In the genomic region with DNA sequence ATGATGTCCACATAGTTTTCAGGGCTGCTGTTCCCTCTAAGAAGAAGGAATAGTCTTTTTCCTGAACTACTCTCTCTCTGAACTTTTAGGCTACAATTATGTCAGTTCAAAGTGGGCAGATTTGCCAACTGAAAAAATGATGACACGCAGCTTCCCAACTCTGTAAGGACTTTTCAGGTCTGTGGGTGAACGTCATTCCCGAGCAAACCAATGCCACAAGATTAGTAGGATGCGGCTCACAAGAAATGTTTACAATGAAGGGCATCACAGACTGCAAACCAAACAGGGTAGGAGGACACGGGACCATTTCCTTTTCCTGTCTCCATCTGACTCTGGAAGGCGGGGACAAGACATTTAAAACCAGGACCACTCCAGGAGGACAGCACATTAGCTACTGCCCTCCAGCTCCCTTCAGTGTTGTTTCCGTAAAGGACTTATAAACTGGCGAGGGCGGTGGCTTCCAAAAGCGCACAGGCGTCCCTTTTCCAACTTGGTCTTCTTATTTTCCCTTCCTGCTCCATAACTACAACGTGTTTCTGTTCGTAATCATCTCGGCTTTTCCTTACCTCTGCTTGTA, we compare ENCODE assay signal across 1 cellular context.
TF ChIP-seq lines count a peak whose summit lies in the region.

No MANE protein-coding gene starts in this region.

TF ChIP-seq in K562, 482 proteins besides CTCF, POLR2A, EP300 and RAD21 (continued from another document and continues in another):
- peak; percentile 57 for TF ChIP-seq ZNF512 (tag; IDR thresholded peaks at IDR 0.05)
- 0 out of 2 replicates have a peak, but pooled peaks have one; percentile 39 for TF ChIP-seq HDAC6 (IDR thresholded peaks at IDR 0.05; ENCODE audit: low read depth, low read length)
- TF ChIP-seq, protein P1, sequence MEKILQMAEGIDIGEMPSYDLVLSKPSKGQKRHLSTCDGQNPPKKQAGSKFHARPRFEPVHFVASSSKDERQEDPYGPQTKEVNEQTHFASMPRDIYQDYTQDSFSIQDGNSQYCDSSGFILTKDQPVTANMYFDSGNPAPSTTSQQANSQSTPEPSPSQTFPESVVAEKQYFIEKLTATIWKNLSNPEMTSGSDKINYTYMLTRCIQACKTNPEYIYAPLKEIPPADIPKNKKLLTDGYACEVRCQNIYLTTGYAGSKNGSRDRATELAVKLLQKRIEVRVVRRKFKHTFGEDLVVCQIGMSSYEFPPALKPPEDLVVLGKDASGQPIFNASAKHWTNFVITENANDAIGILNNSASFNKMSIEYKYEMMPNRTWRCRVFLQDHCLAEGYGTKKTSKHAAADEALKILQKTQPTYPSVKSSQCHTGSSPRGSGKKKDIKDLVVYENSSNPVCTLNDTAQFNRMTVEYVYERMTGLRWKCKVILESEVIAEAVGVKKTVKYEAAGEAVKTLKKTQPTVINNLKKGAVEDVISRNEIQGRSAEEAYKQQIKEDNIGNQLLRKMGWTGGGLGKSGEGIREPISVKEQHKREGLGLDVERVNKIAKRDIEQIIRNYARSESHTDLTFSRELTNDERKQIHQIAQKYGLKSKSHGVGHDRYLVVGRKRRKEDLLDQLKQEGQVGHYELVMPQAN (IDR thresholded peaks at IDR 0.05; ENCODE audit: borderline replicate concordance), result peak; percentile 33; the same call in 1 of the 2 replicates
- no peak for TF ChIP-seq HDGF (IDR thresholded peaks at IDR 0.05)
- TF ChIP-seq COPS2 (conservative IDR thresholded peaks at IDR 0.05), result no peak
- TF ChIP-seq, protein P2, sequence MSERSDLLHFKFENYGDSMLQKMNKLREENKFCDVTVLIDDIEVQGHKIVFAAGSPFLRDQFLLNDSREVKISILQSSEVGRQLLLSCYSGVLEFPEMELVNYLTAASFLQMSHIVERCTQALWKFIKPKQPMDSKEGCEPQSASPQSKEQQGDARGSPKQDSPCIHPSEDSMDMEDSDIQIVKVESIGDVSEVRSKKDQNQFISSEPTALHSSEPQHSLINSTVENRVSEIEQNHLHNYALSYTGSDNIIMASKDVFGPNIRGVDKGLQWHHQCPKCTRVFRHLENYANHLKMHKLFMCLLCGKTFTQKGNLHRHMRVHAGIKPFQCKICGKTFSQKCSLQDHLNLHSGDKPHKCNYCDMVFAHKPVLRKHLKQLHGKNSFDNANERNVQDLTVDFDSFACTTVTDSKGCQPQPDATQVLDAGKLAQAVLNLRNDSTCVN (CRISPR knock-in tag; IDR thresholded peaks at IDR 0.05), result peak; percentile 54; the same call in 1 of the 2 replicates
- TF ChIP-seq CEBPG (CRISPR knock-in tag; IDR thresholded peaks at IDR 0.05), result peak; percentile 47; the same call in 1 of the 2 replicates
- peak in 1 of 2 experiments; percentile 1; a peak in 1 of 4 replicates for TF ChIP-seq CEBPG (tag; conservative IDR thresholded peaks at IDR 0.05 in 1 of 2, IDR thresholded peaks at IDR 0.05 in 1 of 2)
- TF ChIP-seq ARID4B (CRISPR knock-in tag; IDR thresholded peaks at IDR 0.05), result peak; percentile 60; the same call in 1 of the 2 replicates
- no peak for TF ChIP-seq NR2C1 (IDR thresholded peaks at IDR 0.05)
- TF ChIP-seq NR2C1 (tag; IDR thresholded peaks at IDR 0.05), result 0 out of 2 replicates have a peak, but pooled peaks have one; percentile 27
- peak; percentile 22; the same call in 1 of the 2 replicates for TF ChIP-seq ZSCAN29 (IDR thresholded peaks at IDR 0.05)
- 0 out of 2 replicates have a peak, but pooled peaks have one; percentile 22 for TF ChIP-seq ZKSCAN8 (CRISPR knock-in tag; IDR thresholded peaks at IDR 0.05)
- peak; percentile 70 for TF ChIP-seq SAP30 (IDR thresholded peaks at IDR 0.05; ENCODE audit: borderline replicate concordance, insufficient read depth, low read depth, low read length, poor library complexity, severe bottlenecking)
- no peak for TF ChIP-seq NR4A1 (CRISPR knock-in tag; IDR thresholded peaks at IDR 0.05)
- TF ChIP-seq NR4A1 (tag; IDR thresholded peaks at IDR 0.05), result peak; percentile 14; the same call in 1 of the 2 replicates
- TF ChIP-seq, protein P3, sequence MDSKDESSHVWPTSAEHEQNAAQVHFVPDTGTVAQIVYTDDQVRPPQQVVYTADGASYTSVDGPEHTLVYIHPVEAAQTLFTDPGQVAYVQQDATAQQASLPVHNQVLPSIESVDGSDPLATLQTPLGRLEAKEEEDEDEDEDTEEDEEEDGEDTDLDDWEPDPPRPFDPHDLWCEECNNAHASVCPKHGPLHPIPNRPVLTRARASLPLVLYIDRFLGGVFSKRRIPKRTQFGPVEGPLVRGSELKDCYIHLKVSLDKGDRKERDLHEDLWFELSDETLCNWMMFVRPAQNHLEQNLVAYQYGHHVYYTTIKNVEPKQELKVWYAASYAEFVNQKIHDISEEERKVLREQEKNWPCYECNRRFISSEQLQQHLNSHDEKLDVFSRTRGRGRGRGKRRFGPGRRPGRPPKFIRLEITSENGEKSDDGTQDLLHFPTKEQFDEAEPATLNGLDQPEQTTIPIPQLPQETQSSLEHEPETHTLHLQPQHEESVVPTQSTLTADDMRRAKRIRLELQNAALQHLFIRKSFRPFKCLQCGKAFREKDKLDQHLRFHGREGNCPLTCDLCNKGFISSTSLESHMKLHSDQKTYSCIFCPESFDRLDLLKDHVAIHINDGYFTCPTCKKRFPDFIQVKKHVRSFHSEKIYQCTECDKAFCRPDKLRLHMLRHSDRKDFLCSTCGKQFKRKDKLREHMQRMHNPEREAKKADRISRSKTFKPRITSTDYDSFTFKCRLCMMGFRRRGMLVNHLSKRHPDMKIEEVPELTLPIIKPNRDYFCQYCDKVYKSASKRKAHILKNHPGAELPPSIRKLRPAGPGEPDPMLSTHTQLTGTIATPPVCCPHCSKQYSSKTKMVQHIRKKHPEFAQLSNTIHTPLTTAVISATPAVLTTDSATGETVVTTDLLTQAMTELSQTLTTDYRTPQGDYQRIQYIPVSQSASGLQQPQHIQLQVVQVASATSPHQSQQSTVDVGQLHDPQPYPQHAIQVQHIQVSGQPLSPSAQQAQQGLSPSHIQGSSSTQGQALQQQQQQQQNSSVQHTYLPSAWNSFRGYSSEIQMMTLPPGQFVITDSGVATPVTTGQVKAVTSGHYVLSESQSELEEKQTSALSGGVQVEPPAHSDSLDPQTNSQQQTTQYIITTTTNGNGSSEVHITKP (IDR thresholded peaks at IDR 0.05; ENCODE audit: partially characterized antibody), result peak; percentile 35
- peak; percentile 28; the same call in 1 of the 2 replicates for TF ChIP-seq RAD51 (IDR thresholded peaks at IDR 0.05; ENCODE audit: borderline replicate concordance, low read depth)
- TF ChIP-seq CTBP1 (IDR thresholded peaks at IDR 0.05; ENCODE audit: borderline replicate concordance), result no peak
- peak; percentile 18; the same call in 1 of the 2 replicates for TF ChIP-seq RFX7 (CRISPR knock-in tag; IDR thresholded peaks at IDR 0.05)
- TF ChIP-seq FOXK2 (conservative IDR thresholded peaks at IDR 0.05 in 1 of 2, IDR thresholded peaks at IDR 0.05 in 1 of 2; ENCODE audit: low read depth in 2 of 2), result 0 out of 4 replicates have a peak, but pooled peaks have one; percentile 19 to 52
- no peak for TF ChIP-seq SP1 (CRISPR knock-in tag; IDR thresholded peaks at IDR 0.05)
- TF ChIP-seq NCOA6 (IDR thresholded peaks at IDR 0.05), result peak; percentile 44; the same call in 1 of the 2 replicates
- TF ChIP-seq CREB1 (IDR thresholded peaks at IDR 0.05), result no peak
- 0 out of 2 replicates have a peak, but pooled peaks have one; percentile 3 for TF ChIP-seq CREB1 (CRISPR knock-in tag; IDR thresholded peaks at IDR 0.05)
- peak; percentile 72; the same call in 1 of the 2 replicates for TF ChIP-seq ZBTB40 (IDR thresholded peaks at IDR 0.05)
- no peak for TF ChIP-seq ZBTB40 (CRISPR knock-in tag; IDR thresholded peaks at IDR 0.05)
- TF ChIP-seq ZNF584 (CRISPR knock-in tag; IDR thresholded peaks at IDR 0.05; ENCODE audit: low read depth), result 0 out of 2 replicates have a peak, but pooled peaks have one; percentile 58
- TF ChIP-seq CC2D1A (IDR thresholded peaks at IDR 0.05), result no peak
- TF ChIP-seq MAFK (IDR thresholded peaks at IDR 0.05; ENCODE audit: low read length), result peak; percentile 16; the same call in 1 of the 2 replicates
